Comparison of ENCODE assay signal across 24 cellular contexts in the genomic region with DNA sequence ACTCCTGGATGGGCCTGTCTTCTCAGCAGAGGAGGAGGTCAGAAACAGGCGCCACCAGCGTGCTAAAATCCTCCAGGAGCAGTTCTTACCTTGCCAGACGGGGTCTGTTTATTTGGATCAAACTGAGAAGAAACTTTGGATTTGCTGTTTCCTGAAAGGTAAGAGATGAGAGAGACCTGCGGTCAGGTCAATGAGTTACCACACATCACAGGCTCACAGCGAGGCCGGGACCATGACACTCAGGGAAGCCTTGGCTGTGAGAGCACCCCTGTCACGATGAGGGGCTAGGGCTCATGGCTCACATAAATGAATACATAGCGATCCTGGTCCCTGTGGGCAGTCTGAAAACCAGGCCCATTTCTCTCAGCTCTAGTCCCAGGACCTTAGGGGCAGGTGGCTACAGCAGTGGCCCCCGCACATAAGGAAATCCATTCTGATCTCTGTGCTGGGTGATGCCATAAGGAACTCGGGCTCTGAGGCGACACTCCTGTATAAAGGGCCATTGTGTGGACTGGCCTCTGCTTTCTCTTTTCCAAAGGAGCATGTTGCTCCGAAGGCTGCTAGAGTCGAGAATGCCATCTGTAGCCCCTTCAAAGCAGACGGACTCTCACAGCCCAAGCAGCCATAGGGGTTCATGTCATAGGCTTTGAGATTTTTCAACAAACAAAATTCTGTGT. TPM values are rescaled to one million over a fixed set of nuclear protein-coding genes. Genes with fewer than 3 reads are reported as not detected.
A peak's percentile ranks its signal among the peaks of the same experiment; 100 is the strongest.
DNase-seq lines count a peak whose midpoint lies in the region; ATAC-seq and TF ChIP-seq lines count a peak whose summit lies in the region.
"Had no signal": no experiment of that assay in that cellular context is flagged by ENCODE, and none has a peak within 500 bp of the region (broad histone marks: within the 10 kb centered on the region; RNA-seq: fewer than 3 reads in every experiment).

No MANE protein-coding gene starts in this region.

- intact Hi-C loops in left colon (cut with DNase I, micrococcal nuclease): no loop called here

- H3K9me2 ChIP-seq in Loucy (replicated peaks; ENCODE audit: low read depth, low read length): no peaks in the 10 kb centered on the region

- no peak for TF ChIP-seq CTCF in Loucy (conservative IDR thresholded peaks at IDR 0.05; ENCODE audit: low read length)
- no peak for TF ChIP-seq CTCF in foreskin keratinocyte (conservative IDR thresholded peaks at IDR 0.05)

- H3K27ac ChIP-seq in foreskin keratinocyte: no peak overlapping the region
- H3K27ac ChIP-seq: colonic mucosa, GM23248, left lung, right atrium auricular region had no signal

- H3K79me2 ChIP-seq in Loucy (ENCODE audit: insufficient read depth, low read length): no peaks in the 10 kb centered on the region

- no peak overlapping the region for H2AFZ ChIP-seq in Loucy (ENCODE audit: low read length)
- H2AFZ ChIP-seq: GM23248 had no signal

- H3K9me3 ChIP-seq in Loucy (ENCODE audit: insufficient read depth, low read depth, low read length): no peaks in the 10 kb centered on the region
- H3K9me3 ChIP-seq: colonic mucosa, left lung, right atrium auricular region had no signal

- H3K27me3 ChIP-seq in Loucy (ENCODE audit: insufficient read depth, low read length, poor library complexity, severe bottlenecking) (no peaks in the 10 kb centered on the region), foreskin keratinocyte (no peaks in the 10 kb centered on the region)
- H3K27me3 ChIP-seq: colonic mucosa, left lung, right atrium auricular region had no signal

- peak overlapping the region; percentile 88 for H3K4me2 ChIP-seq in Loucy (ENCODE audit: low read depth, low read length, poor library complexity, severe bottlenecking)

- no peak for DNase-seq in activated naive CD8-positive, alpha-beta T cell treated with anti-CD3 and anti-CD28 coated beads for 36 hours
- DNase-seq in left colon: no peak
- DNase-seq in stimulated activated naive CD8-positive, alpha-beta T cell treated with anti-CD3 and anti-CD28 coated beads, Interleukin-15, amount 100 ng/mL, for 72 hours: no peak
- DNase-seq in foreskin keratinocyte: no peak
- DNase-seq in NCI-H524 treated with DMSO at 0.1 percent for 48 hours (lab: John Stamatoyannopoulos, UW): no peak
- DNase-seq: activated CD4-positive, alpha-beta T cell treated with anti-CD3 and anti-CD28 coated beads, Interleukin-2, amount 10 ng/mL, durations not matched to agents 24 days and 14 days; activated naive CD4-positive, alpha-beta T cell treated with Interleukin-2 at 50 U/mL for 16 hours; activated T-cell treated with anti-CD3 and anti-CD28 coated beads for 4 hours; CD8-positive, alpha-beta T cell; colonic mucosa; DMS79; endodermal cell; GM23248; left lung; MM.1S; NCI-H2171; PC-3; SIG-M5; stimulated activated CD8-positive, alpha-beta memory T cell treated with anti-CD3 and anti-CD28 coated beads, Interleukin-4, amount 100 ng/mL, for 48 hours; T-cell had no signal

- 0 out of 2 replicates have a peak, but pooled peaks cover 2% of the 10 kb centered on the region for H3F3A ChIP-seq in Loucy (ENCODE audit: low read depth)

- peaks cover 71% of the 10 kb centered on the region; the same call in 1 of the 2 replicates for H3K36me3 ChIP-seq in Loucy (ENCODE audit: insufficient read depth, low read length)

- H3K27me3 Mint-ChIP-seq in activated naive CD8-positive, alpha-beta T cell treated with anti-CD3 and anti-CD28 coated beads for 36 hours: no peaks in the 10 kb centered on the region
- no peaks in the 10 kb centered on the region for H3K27me3 Mint-ChIP-seq in stimulated activated naive CD8-positive, alpha-beta T cell treated with anti-CD3 and anti-CD28 coated beads, Interleukin-15, amount 100 ng/mL, for 72 hours
- H3K27me3 Mint-ChIP-seq: activated CD4-positive, alpha-beta T cell treated with anti-CD3 and anti-CD28 coated beads, Interleukin-2, amount 10 ng/mL, durations not matched to agents 24 days and 14 days; T-cell had no signal

- H3K4me1 ChIP-seq in Loucy (ENCODE audit: insufficient read depth, low read length, poor library complexity, severe bottlenecking) (peaks cover 20% of the 10 kb centered on the region), foreskin keratinocyte (no peaks in the 10 kb centered on the region)
- H3K4me1 ChIP-seq: colonic mucosa, left lung, right atrium auricular region had no signal

- peak; percentile 31 for ATAC-seq in left colon
- ATAC-seq in stimulated activated naive CD8-positive, alpha-beta T cell treated with anti-CD3 and anti-CD28 coated beads, Interleukin-15, amount 100 ng/mL, for 72 hours: no peak
- no peak for ATAC-seq in HG02588 (IDR thresholded peaks at IDR 0.05; ENCODE audit: unreplicated experiment)
- ATAC-seq in foreskin keratinocyte: no peak
- ATAC-seq: CD8-positive, alpha-beta T cell; left lung; PC-3; T-cell had no signal

- H4K20me1 ChIP-seq in Loucy (ENCODE audit: insufficient read depth, low read length, poor library complexity, severe bottlenecking): no peaks in the 10 kb centered on the region

- H3K9ac ChIP-seq in Loucy (ENCODE audit: low read depth, low read length, poor library complexity, severe bottlenecking): peak overlapping the region; percentile 65
- H3K9ac ChIP-seq: GM23248 had no signal

- peaks cover 49% of the 10 kb centered on the region for H3K36me3 Mint-ChIP-seq in activated naive CD8-positive, alpha-beta T cell treated with anti-CD3 and anti-CD28 coated beads for 36 hours

- H3K9me3 Mint-ChIP-seq in activated naive CD8-positive, alpha-beta T cell treated with anti-CD3 and anti-CD28 coated beads for 36 hours: no peaks in the 10 kb centered on the region
- no peaks in the 10 kb centered on the region for H3K9me3 Mint-ChIP-seq in stimulated activated naive CD8-positive, alpha-beta T cell treated with anti-CD3 and anti-CD28 coated beads, Interleukin-15, amount 100 ng/mL, for 72 hours
- H3K9me3 Mint-ChIP-seq: activated CD4-positive, alpha-beta T cell treated with anti-CD3 and anti-CD28 coated beads, Interleukin-2, amount 10 ng/mL, durations not matched to agents 24 days and 14 days; CD8-positive, alpha-beta T cell; endodermal cell; T-cell had no signal

- peak overlapping the region; percentile 81 for H3K27ac Mint-ChIP-seq in activated naive CD8-positive, alpha-beta T cell treated with anti-CD3 and anti-CD28 coated beads for 36 hours
- peak overlapping the region; percentile 86 to 87 for H3K27ac Mint-ChIP-seq in stimulated activated naive CD8-positive, alpha-beta T cell treated with anti-CD3 and anti-CD28 coated beads, Interleukin-15, amount 100 ng/mL, for 72 hours
- H3K27ac Mint-ChIP-seq: endodermal cell had no signal

- H3K4me1 Mint-ChIP-seq in activated naive CD8-positive, alpha-beta T cell treated with anti-CD3 and anti-CD28 coated beads for 36 hours: peaks cover 8% of the 10 kb centered on the region
- peaks cover 42% of the 10 kb centered on the region for H3K4me1 Mint-ChIP-seq in stimulated activated naive CD8-positive, alpha-beta T cell treated with anti-CD3 and anti-CD28 coated beads, Interleukin-15, amount 100 ng/mL, for 72 hours
- H3K4me1 Mint-ChIP-seq: endodermal cell, T-cell had no signal

- peak overlapping the region; percentile 60 for H3K4me3 ChIP-seq in Loucy (ENCODE audit: low read length, poor library complexity, severe bottlenecking)
- H3K4me3 ChIP-seq: colonic mucosa, GM23248, left lung, right atrium auricular region had no signal

- no peak overlapping the region for H3K4me3 Mint-ChIP-seq in activated naive CD8-positive, alpha-beta T cell treated with anti-CD3 and anti-CD28 coated beads for 36 hours
- no peak overlapping the region for H3K4me3 Mint-ChIP-seq in stimulated activated naive CD8-positive, alpha-beta T cell treated with anti-CD3 and anti-CD28 coated beads, Interleukin-15, amount 100 ng/mL, for 72 hours
- H3K4me3 Mint-ChIP-seq: activated CD4-positive, alpha-beta T cell treated with anti-CD3 and anti-CD28 coated beads, Interleukin-2, amount 10 ng/mL, durations not matched to agents 24 days and 14 days; CD8-positive, alpha-beta T cell; endodermal cell; T-cell had no signal

RNA-seq across cellular contexts. Expression of gene SRM, which starts 8.9 kb away (rescaled TPM):
- 100 to 1,000 TPM; 387 to 388 TPM for total RNA-seq in activated naive CD8-positive, alpha-beta T cell treated with anti-CD3 and anti-CD28 coated beads for 36 hours
- total RNA-seq in left colon (10 to 100 TPM; 17.8 to 29.9 TPM), foreskin keratinocyte (153 and 166 TPM in 2 replicates)
- polyA plus RNA-seq in foreskin keratinocyte: 243 and 245 TPM in 2 replicates

RNA-seq across cellular contexts. Expression of gene MASP2, which starts 21.7 kb away (rescaled TPM):
- total RNA-seq in activated naive CD8-positive, alpha-beta T cell treated with anti-CD3 and anti-CD28 coated beads for 36 hours: under 1 TPM in 1 of 2 experiments, not detected in 1; 0.25 TPM
- total RNA-seq in left colon (not detected), foreskin keratinocyte (0.07 and 0.24 TPM in 2 replicates)
- polyA plus RNA-seq in foreskin keratinocyte: 0.11 TPM in 1 of 2 replicates, not detected in the other
- total RNA-seq: GM23248, left lung, mucosa of gallbladder, right atrium auricular region had no signal

RNA-seq across cellular contexts. Expression of gene EXOSC10, which starts 31.0 kb away (rescaled TPM):
- total RNA-seq in activated naive CD8-positive, alpha-beta T cell treated with anti-CD3 and anti-CD28 coated beads for 36 hours: 10 to 100 TPM; 80.9 to 93.2 TPM
- total RNA-seq in left colon (10 to 100 TPM; 38.2 to 54.3 TPM), foreskin keratinocyte (76.9 and 82.5 TPM in 2 replicates)
- polyA plus RNA-seq in foreskin keratinocyte: 47.9 and 58.2 TPM in 2 replicates

RNA-seq across cellular contexts. Expression of gene TARDBP, which starts 56.2 kb away (rescaled TPM):
- 100 to 1,000 TPM; 202 to 206 TPM for total RNA-seq in activated naive CD8-positive, alpha-beta T cell treated with anti-CD3 and anti-CD28 coated beads for 36 hours
- total RNA-seq in left colon (100 to 1,000 TPM; 112 to 121 TPM), foreskin keratinocyte (155 and 178 TPM in 2 replicates)
- polyA plus RNA-seq in foreskin keratinocyte: 101 and 125 TPM in 2 replicates
